14 cellular contexts compared by ENCODE assay signal in genomic region chr9:137456864-137457405, GRCh38. TPM values are rescaled to one million over a fixed set of nuclear protein-coding genes. Genes with fewer than 3 reads are reported as not detected.
DNase-seq lines count a peak whose midpoint lies in the region; ATAC-seq and TF ChIP-seq lines count a peak whose summit lies in the region.
"Had no signal": no experiment of that assay in that cellular context is flagged by ENCODE, and none has a peak within 500 bp of the region (broad histone marks: within the 10 kb centered on the region; RNA-seq: fewer than 3 reads in every experiment).

No MANE protein-coding gene starts in this region.

- H3K27ac ChIP-seq in left lung (no peak overlapping the region), thyroid gland (peak overlapping the region in 2 of 3 donors; percentile 23 to 40)
- H3K27ac ChIP-seq: parathyroid adenoma had no signal

- TF ChIP-seq POLR2A in thyroid gland (IDR thresholded peaks at IDR 0.05): no peak

- POLR2A ChIA-PET in activated B cell treated with CpG ODN at 0.5 μM for 24 hours (lab: Charles Lee): interaction anchor here (0.8 to 1.6 kb wide), 2 partner anchors 216 to 730 kb away, joined by 3 read pairs; partner anchors contain the start of gene TUBB4B

- no peaks in the 10 kb centered on the region for H3K36me3 Mint-ChIP-seq in activated naive CD8-positive, alpha-beta T cell
- H3K36me3 Mint-ChIP-seq in activated naive CD8-positive, alpha-beta T cell treated with anti-CD3 and anti-CD28 coated beads for 36 hours: peaks cover 34% of the 10 kb centered on the region
- H3K36me3 Mint-ChIP-seq in activated B cell treated with CpG ODN at 0.5 μM for 24 hours (ENCODE audit: low read depth): peaks cover 7% of the 10 kb centered on the region

- H3K4me3 ChIP-seq in left lung: no peak overlapping the region
- H3K4me3 ChIP-seq in thyroid gland (replicated peaks in 1 of 3): no peak overlapping the region

- H3K27me3 ChIP-seq in left lung (peaks cover 0 to 16% of the 10 kb centered on the region in 2 donors), thyroid gland (no peaks in the 10 kb centered on the region)

- peaks cover 26% of the 10 kb centered on the region for H3K4me1 Mint-ChIP-seq in activated naive CD8-positive, alpha-beta T cell (ENCODE audit: low read depth)
- H3K4me1 Mint-ChIP-seq in activated naive CD8-positive, alpha-beta T cell treated with anti-CD3 and anti-CD28 coated beads for 36 hours: peaks cover 12% of the 10 kb centered on the region
- peaks cover 32% of the 10 kb centered on the region for H3K4me1 Mint-ChIP-seq in activated B cell treated with CpG ODN at 0.5 μM for 24 hours

- WGBS in thyroid gland, 2 donors: 96 to 100% methylated on average over 9 to 10 of the region's 10 CpGs

- H3K27me3 Mint-ChIP-seq in activated naive CD8-positive, alpha-beta T cell: no peaks in the 10 kb centered on the region
- no peaks in the 10 kb centered on the region for H3K27me3 Mint-ChIP-seq in activated naive CD8-positive, alpha-beta T cell treated with anti-CD3 and anti-CD28 coated beads for 36 hours
- H3K27me3 Mint-ChIP-seq in activated B cell treated with CpG ODN at 0.5 μM for 24 hours: no peaks in the 10 kb centered on the region
- H3K27me3 Mint-ChIP-seq: CD4-positive, alpha-beta memory T cell had no signal

- ATAC-seq in activated B cell treated with CpG ODN at 0.5 μM for 24 hours (ENCODE audit: low read depth): no peak
- no peak for ATAC-seq in left lung
- ATAC-seq in GM21529 (IDR thresholded peaks at IDR 0.05; ENCODE audit: unreplicated experiment): no peak

- no peaks in the 10 kb centered on the region for H3K9me3 Mint-ChIP-seq in activated naive CD8-positive, alpha-beta T cell (ENCODE audit: low read depth)
- no peaks in the 10 kb centered on the region for H3K9me3 Mint-ChIP-seq in activated naive CD8-positive, alpha-beta T cell treated with anti-CD3 and anti-CD28 coated beads for 36 hours
- H3K9me3 Mint-ChIP-seq in activated B cell treated with CpG ODN at 0.5 μM for 24 hours: no peaks in the 10 kb centered on the region
- H3K9me3 Mint-ChIP-seq: CD4-positive, alpha-beta memory T cell had no signal

- TF ChIP-seq CTCF in activated B cell treated with CpG ODN at 0.5 μM for 24 hours (IDR thresholded peaks at IDR 0.05) (no peak), left lung (IDR thresholded peaks at IDR 0.05) (no peak), thyroid gland (IDR thresholded peaks at IDR 0.05) (no peak)

- intact Hi-C loops in activated B cell treated with CpG ODN at 0.5 μM for 24 hours (cut with micrococcal nuclease): no loop called here
- intact Hi-C loops in left lung (cut with DNase I): no loop called here
- intact Hi-C loops in thyroid gland (cut with DNase I): no loop called here

- peak overlapping the region; percentile 20 for H3K4me3 Mint-ChIP-seq in activated naive CD8-positive, alpha-beta T cell
- H3K4me3 Mint-ChIP-seq in activated naive CD8-positive, alpha-beta T cell treated with anti-CD3 and anti-CD28 coated beads for 36 hours: no peak overlapping the region
- no peak overlapping the region for H3K4me3 Mint-ChIP-seq in activated B cell treated with CpG ODN at 0.5 μM for 24 hours

- H3K9me3 ChIP-seq in left lung: no peaks in the 10 kb centered on the region
- no peaks in the 10 kb centered on the region for H3K9me3 ChIP-seq in thyroid gland

- CTCF ChIA-PET in activated B cell treated with CpG ODN at 0.5 μM for 24 hours (lab: Charles Lee): interaction anchor here (1.2 kb wide), 1 partner anchor 13 kb away, joined by 3 read pairs; no protein-coding TSS in a partner anchor

- no peak overlapping the region for H3K27ac Mint-ChIP-seq in activated naive CD8-positive, alpha-beta T cell
- no peak overlapping the region for H3K27ac Mint-ChIP-seq in activated naive CD8-positive, alpha-beta T cell treated with anti-CD3 and anti-CD28 coated beads for 36 hours
- no peak overlapping the region for H3K27ac Mint-ChIP-seq in activated B cell treated with CpG ODN at 0.5 μM for 24 hours

- H3K4me1 ChIP-seq in left lung (peaks cover 11 to 53% of the 10 kb centered on the region in 2 donors), thyroid gland (peaks cover 21 to 43% of the 10 kb centered on the region in 2 donors)
- H3K4me1 ChIP-seq: parathyroid adenoma had no signal

- no peak for DNase-seq in activated naive CD8-positive, alpha-beta T cell treated with anti-CD3 and anti-CD28 coated beads for 36 hours
- DNase-seq in activated B cell treated with CpG ODN at 0.5 μM for 24 hours: peak; percentile 11
- DNase-seq in left lung: peak; percentile 32 to 42
- no peak for DNase-seq in thyroid gland
- no peak for DNase-seq in germinal center (ENCODE audit: low spot score)
- DNase-seq in putamen (ENCODE audit: low spot score): no peak
- DNase-seq: activated T-cell treated with anti-CD3 and anti-CD28 coated beads, Interleukin-2, amount 50 U/mL, for 48 hours; cortex of kidney; NCI-H1436; T-helper 9 cell had no signal

- H3K36me3 ChIP-seq in left lung (peaks cover 0 to 16% of the 10 kb centered on the region in 2 donors), thyroid gland (no peaks in the 10 kb centered on the region)

RNA-seq across cellular contexts. Expression of gene NSMF, which starts 2.2 kb away (rescaled TPM):
- total RNA-seq in activated naive CD8-positive, alpha-beta T cell treated with anti-CD3 and anti-CD28 coated beads for 36 hours: 10 to 100 TPM; 74.1 to 74.6 TPM
- 22.5 and 24.7 TPM in 2 replicates for total RNA-seq in activated B cell treated with CpG ODN at 0.5 μM for 24 hours
- 10 to 100 TPM; 29.5 to 31.4 TPM for total RNA-seq in left lung
- 10 to 100 TPM; 50.1 to 58.5 (median 54.2) TPM for total RNA-seq in thyroid gland

RNA-seq across cellular contexts. Expression of gene ENTPD8, which starts 15.8 kb away (rescaled TPM):
- not detected for total RNA-seq in activated naive CD8-positive, alpha-beta T cell treated with anti-CD3 and anti-CD28 coated beads for 36 hours
- total RNA-seq in activated B cell treated with CpG ODN at 0.5 μM for 24 hours: not detected in 2 replicates
- total RNA-seq in left lung: under 1 TPM in 1 of 2 donors, not detected in 1; 0.15 TPM
- total RNA-seq in thyroid gland: under 1 TPM in 2 of 4 donors, not detected in 2; 0.29 to 0.78 TPM
- total RNA-seq: CD4-positive, alpha-beta memory T cell had no signal

RNA-seq across cellular contexts. Expression of gene NOXA1, which starts 33.7 kb away (rescaled TPM):
- total RNA-seq in activated naive CD8-positive, alpha-beta T cell treated with anti-CD3 and anti-CD28 coated beads for 36 hours: under 1 TPM; 0.66 to 0.76 TPM
- 2.6 and 3.9 TPM in 2 replicates for total RNA-seq in activated B cell treated with CpG ODN at 0.5 μM for 24 hours
- 1 to 10 TPM; 6.1 to 8.7 TPM for total RNA-seq in left lung
- total RNA-seq in thyroid gland: 10 to 100 TPM in 2 of 4 donors, 1 to 10 TPM in 2; 5.4 to 16.6 (median 10.0) TPM

RNA-seq across cellular contexts. Expression of gene EXD3, which starts 34.0 kb away (rescaled TPM):
- 1 to 10 TPM; 3.6 to 4.2 TPM for total RNA-seq in activated naive CD8-positive, alpha-beta T cell treated with anti-CD3 and anti-CD28 coated beads for 36 hours
- total RNA-seq in activated B cell treated with CpG ODN at 0.5 μM for 24 hours: 8.4 and 12.8 TPM in 2 replicates
- 10 to 100 TPM; 13.7 to 21.8 TPM for total RNA-seq in left lung
- total RNA-seq in thyroid gland: 10 to 100 TPM; 13.0 to 32.0 (median 26.6) TPM

Comparison
In these comparisons a context has a peak if more than half of its experiments do, and no peak if none do; other contexts are left out.
1. DNase-seq: peak in activated B cell treated with CpG ODN at 0.5 μM for 24 hours (single experiment) and left lung (2 of 2); none in activated naive CD8-positive, alpha-beta T cell treated with anti-CD3 and anti-CD28 coated beads for 36 hours (single experiment), thyroid gland (0 of 2), germinal center (single experiment) and putamen (single experiment).
2. H3K27ac ChIP-seq: peak in thyroid gland (2 of 3); none in left lung (0 of 2).